ENCODE assay signal across 8 cellular contexts in genomic region chr19:18290250-18291018, GRCh38. TPM values are rescaled to one million over a fixed set of nuclear protein-coding genes. Genes with fewer than 3 reads are reported as not detected.
DNase-seq lines count a peak whose midpoint lies in the region; ATAC-seq and TF ChIP-seq lines count a peak whose summit lies in the region.

No MANE protein-coding gene starts in this region.

- CTCF ChIA-PET in activated CD8-positive, alpha-beta T cell treated with anti-CD3 and anti-CD28 coated beads for 36 hours (lab: Charles Lee): interaction anchor here (2.2 to 8.0 kb wide), 2 partner anchors 10 to 14 kb away, joined by 7 to 119 read pairs; partner anchors contain the start of gene JUND
- CTCF ChIA-PET in SK-N-SH (lab: Yijun Ruan, JAX): interaction anchor here (1.0 to 5.1 kb wide), 2 partner anchors 10 to 39 kb away, joined by 4 to 67 read pairs; partner anchors contain the start of gene JUND

- peak overlapping the region; percentile 91 to 100 (median 99) for H3K27ac Mint-ChIP-seq in CD14-positive monocyte
- peak overlapping the region; percentile 93 for H3K27ac Mint-ChIP-seq in activated CD8-positive, alpha-beta T cell treated with anti-CD3 and anti-CD28 coated beads for 36 hours

- H3K9me3 Mint-ChIP-seq in CD14-positive monocyte: peaks cover 0 to 2% (median 0%) of the 10 kb centered on the region in 7 donors
- peaks cover 2% of the 10 kb centered on the region for H3K9me3 Mint-ChIP-seq in activated CD8-positive, alpha-beta T cell treated with anti-CD3 and anti-CD28 coated beads for 36 hours

- no peaks in the 10 kb centered on the region for H3K36me3 ChIP-seq in SK-N-SH (replicated peaks in 1 of 2; ENCODE audit: control insufficient read depth in 1 of 2, insufficient read depth in 2 of 2, low read length in 1 of 2)

- peaks cover 2 to 6% of the 10 kb centered on the region in 2 donors for H3K36me3 Mint-ChIP-seq in CD14-positive monocyte
- peaks cover 27% of the 10 kb centered on the region for H3K36me3 Mint-ChIP-seq in activated CD8-positive, alpha-beta T cell treated with anti-CD3 and anti-CD28 coated beads for 36 hours (ENCODE audit: low read depth)

- H3K9me3 ChIP-seq in SK-N-SH: no peaks in the 10 kb centered on the region

- no peak for TF ChIP-seq RAD21 in SK-N-SH (IDR thresholded peaks at IDR 0.05; ENCODE audit: low read length)

- H3K9me2 ChIP-seq in SK-N-SH: no peaks in the 10 kb centered on the region

- no peak for TF ChIP-seq CTCF in CD14-positive monocyte (IDR thresholded peaks at IDR 0.05)
- no peak for TF ChIP-seq CTCF in activated CD8-positive, alpha-beta T cell treated with anti-CD3 and anti-CD28 coated beads for 36 hours (IDR thresholded peaks at IDR 0.05)
- no peak for TF ChIP-seq CTCF in SK-N-SH (IDR thresholded peaks at IDR 0.05)

- peak; percentile 42 for ATAC-seq in HG03442 (IDR thresholded peaks at IDR 0.05; ENCODE audit: unreplicated experiment)
- peak; percentile 55 for ATAC-seq in activated CD8-positive, alpha-beta T cell treated with anti-CD3 and anti-CD28 coated beads for 36 hours
- peak; percentile 3 for ATAC-seq in esophagus mucosa

- no peak for TF ChIP-seq EP300 in SK-N-SH (IDR thresholded peaks at IDR 0.05; ENCODE audit: borderline replicate concordance in 1 of 2, low read depth in 1 of 2, low read length in 1 of 2)

- peaks cover 42% of the 10 kb centered on the region for H3K4me1 Mint-ChIP-seq in CD14-positive monocyte
- peaks cover 64% of the 10 kb centered on the region for H3K4me1 Mint-ChIP-seq in activated CD8-positive, alpha-beta T cell treated with anti-CD3 and anti-CD28 coated beads for 36 hours (ENCODE audit: low read depth)

- peak overlapping the region; percentile 87 to 92 for H3K4me3 Mint-ChIP-seq in CD14-positive monocyte
- peak overlapping the region; percentile 85 for H3K4me3 Mint-ChIP-seq in activated CD8-positive, alpha-beta T cell treated with anti-CD3 and anti-CD28 coated beads for 36 hours

- H3K79me2 ChIP-seq in SK-N-SH (ENCODE audit: insufficient read depth): no peaks in the 10 kb centered on the region

- peaks cover 22% of the 10 kb centered on the region for H3F3A ChIP-seq in SK-N-SH (replicated peaks; ENCODE audit: insufficient read depth)

- no peaks in the 10 kb centered on the region for H3K27me3 ChIP-seq in SK-N-SH (ENCODE audit: insufficient read depth)

- no peak overlapping the region for H3K27ac ChIP-seq in SK-N-SH (ENCODE audit: low read depth in 2 of 2, low read length in 1 of 2)

- H3K4me2 ChIP-seq in SK-N-SH: no peak overlapping the region

- no peak for DNase-seq in CD14-positive monocyte (ENCODE audit: low spot score)
- peak; percentile 100 for DNase-seq in activated CD8-positive, alpha-beta T cell treated with anti-CD3 and anti-CD28 coated beads for 36 hours
- peak; percentile 63 to 92 (median 70) for DNase-seq in stimulated activated CD4-positive, alpha-beta T cell treated with anti-CD3 and anti-CD28 coated beads, Interleukin-1b, Interleukin-23, amount 100 ng/mL, for 24 hours (ENCODE audit: low read depth in 4 of 4, low spot score in 1 of 4)
- no peak for DNase-seq in SK-N-SH
- DNase-seq in NCI-H1436 (lab: John Stamatoyannopoulos, UW): no peak
- DNase-seq in iPS-NIHi11 (ENCODE audit: low spot score): no peak

- POLR2A ChIA-PET in activated CD8-positive, alpha-beta T cell treated with anti-CD3 and anti-CD28 coated beads for 36 hours (lab: Charles Lee): interaction anchor here (1.0 to 6.5 kb wide), 5 partner anchors 8 to 30 kb away, joined by 3 to 225 read pairs (median 7); partner anchors contain the start of gene JUND
- POLR2A ChIA-PET in SK-N-SH (lab: Yijun Ruan, JAX): interaction anchor here (1.3 to 3.8 kb wide), 2 partner anchors 10 to 32 kb away, joined by 4 to 112 read pairs; partner anchors contain the start of genes JUND and LSM4

- H3K4me1 ChIP-seq in SK-N-SH (ENCODE audit: control insufficient read depth in 1 of 2, insufficient read depth in 2 of 2, low read depth in 1 of 2, low read length in 1 of 2): peaks cover 8 to 22% of the 10 kb centered on the region in 2 experiments; a peak in 2 of 4 replicates

- no peak overlapping the region for H3K9ac ChIP-seq in SK-N-SH

- no peak overlapping the region for H2AFZ ChIP-seq in SK-N-SH (ENCODE audit: low read depth)

- peaks cover 0 to 3% (median 2%) of the 10 kb centered on the region in 3 donors for H3K27me3 Mint-ChIP-seq in CD14-positive monocyte (ENCODE audit: low read depth in 3 of 3)
- no peaks in the 10 kb centered on the region for H3K27me3 Mint-ChIP-seq in activated CD8-positive, alpha-beta T cell treated with anti-CD3 and anti-CD28 coated beads for 36 hours

- intact Hi-C loops in CD14-positive monocyte (cut with micrococcal nuclease): loop anchor here (1.0 kb wide), 2 partner anchors 8 to 11 kb away; no protein-coding TSS in a partner anchor
- intact Hi-C loops in activated CD8-positive, alpha-beta T cell treated with anti-CD3 and anti-CD28 coated beads for 36 hours (cut with micrococcal nuclease): loop anchor here (2.0 kb wide), 1 partner anchor 14 kb away; no protein-coding TSS in a partner anchor

- no peaks in the 10 kb centered on the region for H4K20me1 ChIP-seq in SK-N-SH (ENCODE audit: insufficient read depth)

- no peak overlapping the region for H3K4me3 ChIP-seq in SK-N-SH (ENCODE audit: low read depth in 2 of 2, low read length in 1 of 2)

- 77% methylated on average over 13 of the region's 15 CpGs for WGBS in SK-N-SH (ENCODE audit: low lambda C conversion rate)

TF ChIP-seq in SK-N-SH, 30 proteins besides CTCF, POLR2A, EP300 and RAD21:
- TF ChIP-seq TEAD4 (IDR thresholded peaks at IDR 0.05; ENCODE audit: borderline replicate concordance, insufficient read depth) (no peak), GATA2 (CRISPR knock-in tag; IDR thresholded peaks at IDR 0.05) (no peak), USF1 (IDR thresholded peaks at IDR 0.05; ENCODE audit: borderline replicate concordance, low read depth) (no peak), FOXM1 (IDR thresholded peaks at IDR 0.05; ENCODE audit: low read depth) (no peak), FOXJ3 (CRISPR knock-in tag; IDR thresholded peaks at IDR 0.05) (no peak), IRF3 (IDR thresholded peaks at IDR 0.05; ENCODE audit: low read depth, low read length) (no peak), MEF2A (IDR thresholded peaks at IDR 0.05; ENCODE audit: borderline replicate concordance, low read depth) (no peak)
TF ChIP-seq in SK-N-SH: peak in this region for 0.

RNA-seq across cellular contexts. Expression of gene JUND, which starts 9.0 kb away (rescaled TPM):
- polyA plus RNA-seq in CD14-positive monocyte: 10 to 100 TPM; 22.5 to 86.9 TPM
- total RNA-seq in activated CD8-positive, alpha-beta T cell treated with anti-CD3 and anti-CD28 coated beads for 36 hours: 100 to 1,000 TPM; 527 to 530 TPM
- 61.5 TPM for total RNA-seq in esophagus mucosa
- 92.5 and 115 TPM in 2 replicates for polyA plus RNA-seq in SK-N-SH (2012; rRNA removed)
- 55.4 and 101 TPM in 2 replicates for polyA plus RNA-seq in SK-N-SH (2012; cell fraction: cytosol; rRNA removed)
- 125 and 131 TPM in 2 replicates for polyA plus RNA-seq in SK-N-SH (2012; cell fraction: nucleus; rRNA removed)

RNA-seq across cellular contexts. Expression of gene IQCN, which starts 16.2 kb away (rescaled TPM):
- polyA plus RNA-seq in CD14-positive monocyte: not detected
- total RNA-seq in activated CD8-positive, alpha-beta T cell treated with anti-CD3 and anti-CD28 coated beads for 36 hours: under 1 TPM; 0.59 to 0.69 TPM
- 0.56 TPM for total RNA-seq in esophagus mucosa
- polyA plus RNA-seq in SK-N-SH (2012; rRNA removed): 1.9 and 2.5 TPM in 2 replicates
- polyA plus RNA-seq in SK-N-SH (2012; cell fraction: cytosol; rRNA removed): 0.19 and 0.41 TPM in 2 replicates
- 16.0 and 19.5 TPM in 2 replicates for polyA plus RNA-seq in SK-N-SH (2012; cell fraction: nucleus; rRNA removed)

RNA-seq across cellular contexts. Expression of gene LSM4, which starts 32.4 kb away (rescaled TPM):
- 100 to 1,000 TPM in 1 of 2 donors, 10 to 100 TPM in 1; 97.0 to 143 TPM for polyA plus RNA-seq in CD14-positive monocyte
- 100 to 1,000 TPM; 426 to 433 TPM for total RNA-seq in activated CD8-positive, alpha-beta T cell treated with anti-CD3 and anti-CD28 coated beads for 36 hours
- 85.0 TPM for total RNA-seq in esophagus mucosa
- polyA plus RNA-seq in SK-N-SH (2012; rRNA removed): 235 and 277 TPM in 2 replicates
- 193 and 249 TPM in 2 replicates for polyA plus RNA-seq in SK-N-SH (2012; cell fraction: cytosol; rRNA removed)
- polyA plus RNA-seq in SK-N-SH (2012; cell fraction: nucleus; rRNA removed): 104 and 192 TPM in 2 replicates

RNA-seq across cellular contexts. Expression of gene PGPEP1, which starts 50.0 kb away (rescaled TPM):
- polyA plus RNA-seq in CD14-positive monocyte (10 to 100 TPM; 10.3 TPM), SK-N-SH (2012; rRNA removed) (13.8 and 13.9 TPM in 2 replicates)
- total RNA-seq in activated CD8-positive, alpha-beta T cell treated with anti-CD3 and anti-CD28 coated beads for 36 hours: 10 to 100 TPM; 21.7 to 23.9 TPM
- 5.5 TPM for total RNA-seq in esophagus mucosa
- 6.6 and 6.9 TPM in 2 replicates for polyA plus RNA-seq in SK-N-SH (2012; cell fraction: cytosol; rRNA removed)
- polyA plus RNA-seq in SK-N-SH (2012; cell fraction: nucleus; rRNA removed): 29.5 and 30.2 TPM in 2 replicates

Comparison
In these comparisons a context has a peak if more than half of its experiments do, and no peak if none do; other contexts are left out.
1. DNase-seq: peak in activated CD8-positive, alpha-beta T cell treated with anti-CD3 and anti-CD28 coated beads for 36 hours (single experiment) and stimulated activated CD4-positive, alpha-beta T cell treated with anti-CD3 and anti-CD28 coated beads, Interleukin-1b, Interleukin-23, amount 100 ng/mL, for 24 hours (4 of 4); none in CD14-positive monocyte (single experiment), SK-N-SH (single experiment), NCI-H1436 (single experiment) and iPS-NIHi11 (single experiment).
2. ATAC-seq: peak in every context shown above with its lines; median percentile 55 in activated CD8-positive, alpha-beta T cell treated with anti-CD3 and anti-CD28 coated beads for 36 hours; 42 in HG03442; 3 in esophagus mucosa.